Comparison of ENCODE assay signal across 22 cellular contexts in the genomic region with DNA sequence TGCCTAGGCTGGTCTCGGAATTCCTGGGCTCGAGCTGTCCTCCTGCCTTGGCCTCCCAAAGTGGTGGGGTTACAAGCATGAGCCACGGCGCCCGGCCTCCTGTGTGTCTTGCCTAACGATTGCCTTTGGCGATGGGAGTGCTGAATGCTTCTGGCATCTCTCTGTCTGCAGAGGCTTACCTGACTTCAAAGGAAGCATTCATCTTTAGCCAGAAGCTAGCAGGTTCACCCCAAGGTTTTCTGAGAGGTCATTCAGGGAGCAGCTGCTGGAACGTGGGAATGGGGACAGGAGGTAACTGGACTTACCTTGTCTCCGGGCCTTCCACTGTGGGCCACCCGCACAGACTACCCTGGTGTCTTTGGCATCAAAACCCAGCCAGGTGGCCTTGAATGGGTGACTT.
"Had no signal": no experiment of that assay in that cellular context is flagged by ENCODE, and none has a peak within 500 bp of the region (broad histone marks: within the 10 kb centered on the region; RNA-seq: fewer than 3 reads in every experiment).

No MANE protein-coding gene starts in this region.

- H3K27ac Mint-ChIP-seq: activated naive CD4-positive, alpha-beta T cell treated with anti-CD3 and anti-CD28 coated beads, Interleukin-2, amount 10 ng/mL, durations not matched to agents 7 days and 5 days; T-cell had no signal

- H3K4me1 ChIP-seq: breast epithelium, gastrocnemius medialis, psoas muscle had no signal

- H3K4me3 Mint-ChIP-seq: activated naive CD4-positive, alpha-beta T cell treated with anti-CD3 and anti-CD28 coated beads, Interleukin-2, amount 10 ng/mL, durations not matched to agents 7 days and 5 days; activated T-cell treated with anti-CD3 and anti-CD28 coated beads, Interleukin-2, amount 50 U/mL, for 4 hours; T-cell had no signal

- H3K27me3 ChIP-seq: breast epithelium, gastrocnemius medialis, ovary, upper lobe of right lung had no signal

- H3K4me3 ChIP-seq: breast epithelium, gastrocnemius medialis, heart left ventricle, ovary, psoas muscle, thoracic aorta, upper lobe of right lung had no signal

- H3K36me3 Mint-ChIP-seq: activated naive CD4-positive, alpha-beta T cell treated with anti-CD3 and anti-CD28 coated beads, Interleukin-2, amount 10 ng/mL, durations not matched to agents 7 days and 5 days; T-cell had no signal

- H3K36me3 ChIP-seq: breast epithelium, gastrocnemius medialis, heart left ventricle, ovary, thoracic aorta, upper lobe of right lung had no signal

- H3K9me3 Mint-ChIP-seq: activated naive CD4-positive, alpha-beta T cell treated with anti-CD3 and anti-CD28 coated beads, Interleukin-2, amount 10 ng/mL, durations not matched to agents 7 days and 5 days; activated T-cell treated with anti-CD3 and anti-CD28 coated beads, Interleukin-2, amount 50 U/mL, for 4 hours; T-cell had no signal

- ATAC-seq: activated T-cell treated with anti-CD3 and anti-CD28 coated beads, Interleukin-2, amount 50 U/mL, for 4 hours; esophagus mucosa; gastrocnemius medialis; heart left ventricle; left ventricle myocardium superior; psoas muscle; right cardiac atrium; T-cell; upper lobe of right lung had no signal

- H3K9me3 ChIP-seq: breast epithelium, gastrocnemius medialis, heart left ventricle, ovary, psoas muscle, thoracic aorta, upper lobe of right lung had no signal

- H3K27ac ChIP-seq: gastrocnemius medialis, heart left ventricle, ovary, psoas muscle, thoracic aorta, upper lobe of right lung had no signal

- DNase-seq: activated CD4-positive, alpha-beta T cell treated with anti-CD3 and anti-CD28 coated beads, Interleukin-2, amount 50 U/mL, for 1 hour; activated CD4-positive, CD25-positive, alpha-beta regulatory T cell treated with anti-CD3 and anti-CD28 coated beads, Interleukin-2, amount 50 U/mL, for 72 hours; activated CD8-positive, alpha-beta memory T cell treated with anti-CD3 and anti-CD28 coated beads, Interleukin-2, amount 50 U/mL, for 4 hours; activated naive CD4-positive, alpha-beta T cell treated with anti-CD3 and anti-CD28 coated beads, Interleukin-2, amount 10 ng/mL, durations not matched to agents 7 days and 5 days; activated T-cell treated with anti-CD3 and anti-CD28 coated beads, Interleukin-2, amount 50 U/mL, for 4 hours; cerebellar nuclear complex; cortex of kidney; effector CD4-positive, alpha-beta T cell; gastrocnemius medialis; heart left ventricle; kidney glomerular epithelial cell; left ventricle myocardium superior; ovary; psoas muscle; right cardiac atrium; stimulated activated CD4-positive, alpha-beta T cell treated with anti-CD3 and anti-CD28 coated beads, Interleukin-2, amount 100 ng/mL, for 48 hours; T-cell; T1000; upper lobe of right lung had no signal
